In genomic region chr6:138500867-138501446, GRCh38 we compare ENCODE assay signal across 1 cellular context.
TF ChIP-seq lines count a peak whose summit lies in the region.

No MANE protein-coding gene starts in this region.

TF ChIP-seq in A549, 52 proteins besides CTCF, POLR2A, EP300 and RAD21 (continued from another document):
- TF ChIP-seq POLR2AphosphoS2 (conservative IDR thresholded peaks at IDR 0.05; ENCODE audit: low read length) = no peak
- no peak for TF ChIP-seq MAX (IDR thresholded peaks at IDR 0.05)
- TF ChIP-seq CBX8 (IDR thresholded peaks at IDR 0.05) = no peak
- TF ChIP-seq HOXA7 (CRISPR knock-in tag; IDR thresholded peaks at IDR 0.05) = no peak
- no peak for TF ChIP-seq EHF (CRISPR knock-in tag; IDR thresholded peaks at IDR 0.05)
- no peak for TF ChIP-seq SMC3 (IDR thresholded peaks at IDR 0.05)
